In genomic region chr10:71985542-71986250, GRCh38 we compare ENCODE assay signal across 11 cellular contexts. TPM values are rescaled to one million over a fixed set of nuclear protein-coding genes. Genes with fewer than 3 reads are reported as not detected.
DNase-seq lines count a peak whose midpoint lies in the region; ATAC-seq and TF ChIP-seq lines count a peak whose summit lies in the region.
"Had no signal": no experiment of that assay in that cellular context is flagged by ENCODE, and none has a peak within 500 bp of the region (broad histone marks: within the 10 kb centered on the region; RNA-seq: fewer than 3 reads in every experiment).

No MANE protein-coding gene starts in this region.

- no peak for DNase-seq in activated CD4-positive, alpha-beta memory T cell treated with anti-CD3 and anti-CD28 coated beads, Interleukin-2, amount 10 ng/mL, durations not matched to agents 7 days and 5 days
- no peak for DNase-seq in right atrium auricular region (ENCODE audit: low spot score)
- peak; percentile 63 for DNase-seq in stromal cell of bone marrow (ENCODE audit: low read depth)
- DNase-seq in NCI-H524 (lab: John Stamatoyannopoulos, UW), result no peak
- no peak for DNase-seq in SW480 (ENCODE audit: low spot score)
- DNase-seq: activated gamma-delta T cell, NCI-H2029 had no signal

- CTCF ChIA-PET in activated CD4-positive, alpha-beta memory T cell treated with anti-CD3 and anti-CD28 coated beads, Interleukin-2, amount 10 ng/mL, durations not matched to agents 7 days and 5 days (lab: Charles Lee), result no interaction called here

- no peaks in the 10 kb centered on the region for H3K27me3 ChIP-seq in right atrium auricular region
- H3K27me3 ChIP-seq: neutrophil had no signal

- no peak overlapping the region for H3K4me3 Mint-ChIP-seq in activated CD4-positive, alpha-beta memory T cell treated with anti-CD3 and anti-CD28 coated beads, Interleukin-2, amount 10 ng/mL, durations not matched to agents 7 days and 5 days

- peaks cover 6% of the 10 kb centered on the region for H3K27me3 Mint-ChIP-seq in activated CD4-positive, alpha-beta memory T cell treated with anti-CD3 and anti-CD28 coated beads, Interleukin-2, amount 10 ng/mL, durations not matched to agents 7 days and 5 days

- H3K36me3 Mint-ChIP-seq in activated CD4-positive, alpha-beta memory T cell treated with anti-CD3 and anti-CD28 coated beads, Interleukin-2, amount 10 ng/mL, durations not matched to agents 7 days and 5 days (ENCODE audit: low read depth), result no peaks in the 10 kb centered on the region

- peaks cover 20% of the 10 kb centered on the region for H3K4me1 Mint-ChIP-seq in activated CD4-positive, alpha-beta memory T cell treated with anti-CD3 and anti-CD28 coated beads, Interleukin-2, amount 10 ng/mL, durations not matched to agents 7 days and 5 days

- peaks cover 2% of the 10 kb centered on the region for H3K9me3 Mint-ChIP-seq in activated CD4-positive, alpha-beta memory T cell treated with anti-CD3 and anti-CD28 coated beads, Interleukin-2, amount 10 ng/mL, durations not matched to agents 7 days and 5 days

- ATAC-seq in GM19043 (IDR thresholded peaks at IDR 0.05; ENCODE audit: low read depth, unreplicated experiment) (peak; percentile 56), HG03196 (IDR thresholded peaks at IDR 0.05; ENCODE audit: unreplicated experiment) (no peak), HG02840 (IDR thresholded peaks at IDR 0.05; ENCODE audit: low FRiP score, unreplicated experiment) (no peak)

- no peak overlapping the region for H3K4me3 ChIP-seq in right atrium auricular region

- no peaks in the 10 kb centered on the region for H3K9me3 ChIP-seq in right atrium auricular region
- H3K9me3 ChIP-seq: neutrophil had no signal

- H3K36me3 ChIP-seq in right atrium auricular region, result no peaks in the 10 kb centered on the region
- H3K36me3 ChIP-seq: neutrophil had no signal

- H3K27ac ChIP-seq in right atrium auricular region, result peak overlapping the region; percentile 80 to 83
- H3K27ac ChIP-seq: neutrophil had no signal

- H3K27ac Mint-ChIP-seq in activated CD4-positive, alpha-beta memory T cell treated with anti-CD3 and anti-CD28 coated beads, Interleukin-2, amount 10 ng/mL, durations not matched to agents 7 days and 5 days, result peak overlapping the region; percentile 7

- POLR2A ChIA-PET in activated CD4-positive, alpha-beta memory T cell treated with anti-CD3 and anti-CD28 coated beads, Interleukin-2, amount 10 ng/mL, durations not matched to agents 7 days and 5 days (lab: Charles Lee), result no interaction called here

- TF ChIP-seq CTCF in right atrium auricular region (IDR thresholded peaks at IDR 0.05), result no peak

- peaks cover 0 to 87% of the 10 kb centered on the region in 2 donors for H3K4me1 ChIP-seq in right atrium auricular region

RNA-seq across cellular contexts. Expression of gene CHST3, which starts 21.5 kb away (rescaled TPM):
- total RNA-seq in activated CD4-positive, alpha-beta memory T cell treated with anti-CD3 and anti-CD28 coated beads, Interleukin-2, amount 10 ng/mL, durations not matched to agents 7 days and 5 days, result under 1 TPM; 0.03 to 0.05 TPM
- 10 to 100 TPM; 21.3 to 45.4 TPM for total RNA-seq in right atrium auricular region

Comparison
In these comparisons a context has a peak if more than half of its experiments do, and no peak if none do; other contexts are left out.
1. RNA of gene CHST3, which starts 21.5 kb away (total RNA-seq): 21.3 to 45.4 TPM in right atrium auricular region; 0.03 to 0.05 TPM in activated CD4-positive, alpha-beta memory T cell treated with anti-CD3 and anti-CD28 coated beads, Interleukin-2, amount 10 ng/mL, durations not matched to agents 7 days and 5 days; every median in the first group is over 10 times any median in the second.